8 cellular contexts compared by ENCODE assay signal in the genomic region with DNA sequence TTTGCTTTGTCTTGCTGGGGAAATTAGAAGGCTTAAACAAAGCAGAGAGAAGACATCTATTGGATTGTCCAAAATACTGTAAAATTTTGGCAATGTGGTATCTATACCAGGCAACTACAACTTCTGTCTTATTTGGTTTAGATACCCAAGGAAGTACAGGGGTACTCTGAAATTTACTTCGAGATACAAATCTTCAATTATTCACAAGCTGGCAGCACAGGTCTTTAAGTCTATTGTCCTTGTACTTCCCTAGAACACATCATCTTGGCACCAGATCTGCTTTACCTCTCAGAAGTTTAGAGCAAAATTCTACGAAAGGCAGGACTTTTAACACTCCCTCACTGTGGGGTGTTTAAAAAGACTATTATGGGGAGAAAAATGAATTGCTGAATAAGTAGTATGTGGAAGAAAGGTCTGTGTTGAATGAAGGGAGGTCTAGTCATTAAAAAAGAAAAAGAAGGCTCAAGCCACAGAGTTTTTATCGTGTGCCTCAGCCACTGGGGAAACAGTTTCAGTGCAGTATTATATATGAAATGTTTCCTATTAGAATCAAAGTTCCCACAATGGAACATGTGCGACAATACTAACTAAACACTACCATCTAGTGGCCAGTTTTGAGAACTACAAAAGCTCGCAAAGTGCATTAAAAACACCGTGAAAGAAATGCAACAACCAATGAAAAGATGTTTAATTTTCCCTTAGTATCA.
DNase-seq lines count a peak whose midpoint lies in the region; ATAC-seq and TF ChIP-seq lines count a peak whose summit lies in the region.

No MANE protein-coding gene starts in this region.

- no peaks in the 10 kb centered on the region for H3K36me3 Mint-ChIP-seq in Caco-2 (ENCODE audit: insufficient read depth, unreplicated experiment)

- intact Hi-C loops in Caco-2 (cut with micrococcal nuclease; ENCODE audit: unreplicated experiment) (loop anchor here (1.0 to 10.0 kb wide), 4 partner anchors 76 to 615 kb away; no protein-coding TSS in a partner anchor), ascending aorta (cut with DNase I) (loop anchor here (2.0 to 5.0 kb wide), 4 partner anchors 123 to 613 kb away; no protein-coding TSS in a partner anchor), sciatic nerve (cut with DNase I) (loop anchor here (10.0 kb wide), 1 partner anchor 415 kb away; no protein-coding TSS in a partner anchor)

- H3K4me3 ChIP-seq in Caco-2 (ENCODE audit: low read depth, low read length) = no peak overlapping the region
- no peak overlapping the region for H3K4me3 ChIP-seq in ascending aorta

- peak; percentile 63 to 70 for TF ChIP-seq CTCF in Caco-2 (IDR thresholded peaks at IDR 0.05; ENCODE audit: insufficient read depth in 1 of 2, low read depth in 1 of 2, low read length in 1 of 2, severe bottlenecking in 1 of 2, unreplicated experiment in 1 of 2)
- TF ChIP-seq CTCF in ascending aorta (IDR thresholded peaks at IDR 0.05) = peak; percentile 56 to 72 (median 69)

- no peak overlapping the region for H3K27ac Mint-ChIP-seq in Caco-2 (ENCODE audit: unreplicated experiment)

- no peaks in the 10 kb centered on the region for H3K9me3 Mint-ChIP-seq in Caco-2 (ENCODE audit: unreplicated experiment)

- DNase-seq in Caco-2 = peak in 1 of 2 experiments; percentile 56
- DNase-seq in NCI-H345 (lab: John Stamatoyannopoulos, UW) = peak; percentile 67
- DNase-seq in ascending aorta (ENCODE audit: low spot score in 2 of 2) = no peak
- peak; percentile 8 for DNase-seq in hepatic stellate cell (ENCODE audit: low spot score)
- no peak for DNase-seq in sciatic nerve (ENCODE audit: low spot score)
- no peak for DNase-seq in COLO829 (ENCODE audit: low spot score)

- H3K9me3 ChIP-seq in Caco-2 (no peaks in the 10 kb centered on the region), ascending aorta (no peaks in the 10 kb centered on the region)

- no peaks in the 10 kb centered on the region; the same call in 1 of the 2 replicates for H3K27me3 ChIP-seq in Caco-2 (replicated peaks; ENCODE audit: control insufficient read depth, insufficient read depth, low read length)
- H3K27me3 ChIP-seq in ascending aorta = no peaks in the 10 kb centered on the region

- no peaks in the 10 kb centered on the region for H3K4me1 Mint-ChIP-seq in Caco-2 (ENCODE audit: low read depth, unreplicated experiment)

- ATAC-seq in GM18873 (IDR thresholded peaks at IDR 0.05; ENCODE audit: low FRiP score, unreplicated experiment) (peak; percentile 45), HG03095 (IDR thresholded peaks at IDR 0.05; ENCODE audit: unreplicated experiment) (peak; percentile 57), sciatic nerve (peak; percentile 87)

- H3K36me3 ChIP-seq in Caco-2 (ENCODE audit: control insufficient read depth, insufficient read depth, low read length) = no peaks in the 10 kb centered on the region
- H3K36me3 ChIP-seq in ascending aorta = no peaks in the 10 kb centered on the region

- no peak overlapping the region for H3K27ac ChIP-seq in ascending aorta

- H3K27me3 Mint-ChIP-seq in Caco-2 (ENCODE audit: insufficient read depth, unreplicated experiment) = peaks cover 15% of the 10 kb centered on the region

- H3K4me1 ChIP-seq in Caco-2 (no peaks in the 10 kb centered on the region), ascending aorta (peaks cover 0 to 15% of the 10 kb centered on the region in 2 donors)

- POLR2A ChIA-PET in Caco-2 (lab: Charles Lee) = no interaction called here

- no peak overlapping the region for H3K4me3 Mint-ChIP-seq in Caco-2 (ENCODE audit: unreplicated experiment)

- BruUV-seq in Caco-2 (replicated peaks; lab: Mats Ljungman, UMichigan) = no TSS peak

- CTCF ChIA-PET in Caco-2 (lab: Charles Lee) = interaction anchor here (0.6 to 1.4 kb wide), 6 partner anchors 11 to 356 kb away, joined by 3 to 8 read pairs (median 4); no protein-coding TSS in a partner anchor

Comparison
In these comparisons a context has a peak if more than half of its experiments do, and no peak if none do; other contexts are left out.
1. DNase-seq: peak in NCI-H345 (single experiment) and hepatic stellate cell (single experiment); none in ascending aorta (0 of 2), sciatic nerve (single experiment) and COLO829 (single experiment).
2. Peak in every context shown above with its lines, with median percentiles within 50 percentile points of each other: ATAC-seq.